9 cellular contexts compared by ENCODE assay signal in genomic region chr21:32612999-32613337, GRCh38. TPM values are rescaled to one million over a fixed set of nuclear protein-coding genes. Genes with fewer than 3 reads are reported as not detected.
A peak's percentile ranks its signal among the peaks of the same experiment; 100 is the strongest.
DNase-seq lines count a peak whose midpoint lies in the region; TF ChIP-seq lines count a peak whose summit lies in the region.
"Had no signal": no experiment of that assay in that cellular context is flagged by ENCODE, and none has a peak within 500 bp of the region (broad histone marks: within the 10 kb centered on the region; RNA-seq: fewer than 3 reads in every experiment).

No MANE protein-coding gene starts in this region.

- H3K27ac Mint-ChIP-seq in T-helper 1 cell treated with Interleukin-12 subunit alpha and Interleukin-12 subunit beta and Interleukin-4 antibody, amounts not matched to agents 30 μg/mL and 1 μg/mL, for 36 hours: peak overlapping the region; percentile 92

- H3K27me3 Mint-ChIP-seq in T-helper 1 cell treated with Interleukin-12 subunit alpha and Interleukin-12 subunit beta and Interleukin-4 antibody, amounts not matched to agents 30 μg/mL and 1 μg/mL, for 36 hours (ENCODE audit: low read depth): peaks cover 11% of the 10 kb centered on the region

- no peak for TF ChIP-seq POLR2A in testis (IDR thresholded peaks at IDR 0.05)

- intact Hi-C loops in testis (cut with DNase I; ENCODE audit: low total_unique reads): no loop called here

- H3K4me3 Mint-ChIP-seq in T-helper 1 cell treated with Interleukin-12 subunit alpha and Interleukin-12 subunit beta and Interleukin-4 antibody, amounts not matched to agents 30 μg/mL and 1 μg/mL, for 36 hours: peak overlapping the region; percentile 99

- H3K27me3 ChIP-seq in layer of hippocampus (ENCODE audit: control insufficient read depth, insufficient read depth, low read length): no peaks in the 10 kb centered on the region
- no peaks in the 10 kb centered on the region for H3K27me3 ChIP-seq in testis

- TF ChIP-seq CTCF in testis (IDR thresholded peaks at IDR 0.05): no peak

- no peaks in the 10 kb centered on the region for H3K36me3 ChIP-seq in testis (ENCODE audit: low read depth, missing control alignments)

- H3K9me3 ChIP-seq in testis: no peaks in the 10 kb centered on the region

- peaks cover 8% of the 10 kb centered on the region for H3K4me1 Mint-ChIP-seq in T-helper 1 cell treated with Interleukin-12 subunit alpha and Interleukin-12 subunit beta and Interleukin-4 antibody, amounts not matched to agents 30 μg/mL and 1 μg/mL, for 36 hours (ENCODE audit: low read depth)

- H3K9me3 Mint-ChIP-seq in T-helper 1 cell treated with Interleukin-12 subunit alpha and Interleukin-12 subunit beta and Interleukin-4 antibody, amounts not matched to agents 30 μg/mL and 1 μg/mL, for 36 hours: no peaks in the 10 kb centered on the region

- H3K4me1 ChIP-seq in testis: no peaks in the 10 kb centered on the region

- 0 to 2% methylated on average over 12 to 15 of the region's 15 CpGs for WGBS in testis, 2 donors

- peak overlapping the region; percentile 82 to 88 for H3K4me3 ChIP-seq in testis

- H3K27ac ChIP-seq in angular gyrus (ENCODE audit: low read depth, low read length): peak overlapping the region; percentile 82
- H3K27ac ChIP-seq in layer of hippocampus (ENCODE audit: low read depth, low read length): peak overlapping the region; percentile 91
- peak overlapping the region; percentile 81 to 91 for H3K27ac ChIP-seq in testis

- H3K36me3 Mint-ChIP-seq in T-helper 1 cell treated with Interleukin-12 subunit alpha and Interleukin-12 subunit beta and Interleukin-4 antibody, amounts not matched to agents 30 μg/mL and 1 μg/mL, for 36 hours (ENCODE audit: low read depth): peaks cover 5% of the 10 kb centered on the region

- DNase-seq in T-helper 1 cell (no peak), testis (no peak), NCI-H1436 (lab: John Stamatoyannopoulos, UW) (no peak), T-helper 9 cell (no peak), NCI-H345 (lab: John Stamatoyannopoulos, UW) (no peak)

RNA-seq across cellular contexts. Expression of gene CFAP298, which starts 0.8 kb away (rescaled TPM):
- 10 to 100 TPM; 55.6 to 60.2 TPM for total RNA-seq in testis
- polyA plus RNA-seq in testis (ENCODE audit: insufficient read depth, low read depth, low replicate concordance): 114 TPM

RNA-seq across cellular contexts. Expression of gene TCP10L, which starts 27.6 kb away (rescaled TPM):
- 100 to 1,000 TPM in 1 of 2 donors, 10 to 100 TPM in 1; 81.3 to 107 TPM for total RNA-seq in testis
- polyA plus RNA-seq in testis (ENCODE audit: insufficient read depth, low read depth, low replicate concordance): 350 TPM
- total RNA-seq: SK-MEL-5 had no signal
